ENCODE assay signal across 1 cellular context in genomic region chr3:113218011-113218678, GRCh38.
A peak's percentile ranks its signal among the peaks of the same experiment; 100 is the strongest.
TF ChIP-seq lines count a peak whose summit lies in the region.

No MANE protein-coding gene starts in this region.

TF ChIP-seq in HepG2, 621 proteins besides CTCF, POLR2A, EP300 and RAD21 (continued from another document):
- TF ChIP-seq PATZ1 (CRISPR knock-in tag; IDR thresholded peaks at IDR 0.05) (peak; percentile 51; the same call in 1 of the 2 replicates), ZNF331 (CRISPR knock-in tag; IDR thresholded peaks at IDR 0.05) (peak; percentile 27; the same call in 1 of the 2 replicates), UBTF (CRISPR knock-in tag; IDR thresholded peaks at IDR 0.05) (0 out of 2 replicates have a peak, but pooled peaks have one; percentile 38), CBX2 (IDR thresholded peaks at IDR 0.05; ENCODE audit: low read depth, low read length) (0 out of 2 replicates have a peak, but pooled peaks have one; percentile 21), CBX2 (CRISPR knock-in tag; IDR thresholded peaks at IDR 0.05; ENCODE audit: low read depth) (no peak), EHMT2 (IDR thresholded peaks at IDR 0.05; ENCODE audit: borderline replicate concordance, low read depth, low read length) (no peak), HNF4A (CRISPR knock-in tag; IDR thresholded peaks at IDR 0.05) (peak; percentile 35; the same call in 1 of the 2 replicates)
- TF ChIP-seq, protein P1, sequence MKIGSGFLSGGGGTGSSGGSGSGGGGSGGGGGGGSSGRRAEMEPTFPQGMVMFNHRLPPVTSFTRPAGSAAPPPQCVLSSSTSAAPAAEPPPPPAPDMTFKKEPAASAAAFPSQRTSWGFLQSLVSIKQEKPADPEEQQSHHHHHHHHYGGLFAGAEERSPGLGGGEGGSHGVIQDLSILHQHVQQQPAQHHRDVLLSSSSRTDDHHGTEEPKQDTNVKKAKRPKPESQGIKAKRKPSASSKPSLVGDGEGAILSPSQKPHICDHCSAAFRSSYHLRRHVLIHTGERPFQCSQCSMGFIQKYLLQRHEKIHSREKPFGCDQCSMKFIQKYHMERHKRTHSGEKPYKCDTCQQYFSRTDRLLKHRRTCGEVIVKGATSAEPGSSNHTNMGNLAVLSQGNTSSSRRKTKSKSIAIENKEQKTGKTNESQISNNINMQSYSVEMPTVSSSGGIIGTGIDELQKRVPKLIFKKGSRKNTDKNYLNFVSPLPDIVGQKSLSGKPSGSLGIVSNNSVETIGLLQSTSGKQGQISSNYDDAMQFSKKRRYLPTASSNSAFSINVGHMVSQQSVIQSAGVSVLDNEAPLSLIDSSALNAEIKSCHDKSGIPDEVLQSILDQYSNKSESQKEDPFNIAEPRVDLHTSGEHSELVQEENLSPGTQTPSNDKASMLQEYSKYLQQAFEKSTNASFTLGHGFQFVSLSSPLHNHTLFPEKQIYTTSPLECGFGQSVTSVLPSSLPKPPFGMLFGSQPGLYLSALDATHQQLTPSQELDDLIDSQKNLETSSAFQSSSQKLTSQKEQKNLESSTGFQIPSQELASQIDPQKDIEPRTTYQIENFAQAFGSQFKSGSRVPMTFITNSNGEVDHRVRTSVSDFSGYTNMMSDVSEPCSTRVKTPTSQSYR (CRISPR knock-in tag; IDR thresholded peaks at IDR 0.05; ENCODE audit: borderline replicate concordance), result peak; percentile 75; the same call in 1 of the 2 replicates
TF ChIP-seq in HepG2: peak in this region for 7.
